In genomic region chr2:227406177-227407031, GRCh38 we compare ENCODE assay signal across 8 cellular contexts. TPM values are rescaled to one million over a fixed set of nuclear protein-coding genes. Genes with fewer than 3 reads are reported as not detected.
DNase-seq lines count a peak whose midpoint lies in the region; ATAC-seq and TF ChIP-seq lines count a peak whose summit lies in the region.

No MANE protein-coding gene starts in this region.

- H3K36me3 ChIP-seq in OCI-LY1 (ENCODE audit: insufficient read depth, low read length): no peaks in the 10 kb centered on the region

- no peaks in the 10 kb centered on the region for H3K79me2 ChIP-seq in OCI-LY1 (ENCODE audit: insufficient read depth, low read length)

- no peaks in the 10 kb centered on the region for H3K9me3 Mint-ChIP-seq in stimulated activated naive B cell treated with anti-CD40 and anti-IgM and Interleukin-4, amounts not matched to agents 10 μg/mL and 1 μg/mL and 100 μg/mL, for 72 hours

- no peaks in the 10 kb centered on the region for H3K4me1 ChIP-seq in OCI-LY1 (ENCODE audit: insufficient read depth, low read length, severe bottlenecking)

- peak overlapping the region in 1 of 2 donors; percentile 36 for H3K4me3 Mint-ChIP-seq in stimulated activated naive B cell treated with anti-CD40 and anti-IgM and Interleukin-4, amounts not matched to agents 10 μg/mL and 1 μg/mL and 100 μg/mL, for 72 hours

- H3K27me3 ChIP-seq in OCI-LY1 (ENCODE audit: insufficient read depth, low read length): no peaks in the 10 kb centered on the region; the same call in 1 of the 2 replicates

- no peak overlapping the region for H3K4me3 ChIP-seq in OCI-LY1 (ENCODE audit: low read depth, low read length, poor library complexity, severe bottlenecking)

- H3K9ac ChIP-seq in OCI-LY1 (ENCODE audit: low read length): no peak overlapping the region

- peaks cover 0 to under 1% of the 10 kb centered on the region in 2 donors for H3K27me3 Mint-ChIP-seq in stimulated activated naive B cell treated with anti-CD40 and anti-IgM and Interleukin-4, amounts not matched to agents 10 μg/mL and 1 μg/mL and 100 μg/mL, for 72 hours

- H3K27ac ChIP-seq in OCI-LY1 (ENCODE audit: low read depth, low read length, poor library complexity, severe bottlenecking): no peak overlapping the region

- peak; percentile 88 for DNase-seq in AG08396 (ENCODE audit: low spot score)
- peak; percentile 96 for DNase-seq in HT-29 (ENCODE audit: low spot score)
- DNase-seq in cerebellar nuclear complex (lab: John Stamatoyannopoulos, UW): peak; percentile 19 to 72
- peak; percentile 98 for DNase-seq in kidney glomerular epithelial cell (lab: John Stamatoyannopoulos, UW)
- DNase-seq in stimulated activated naive B cell treated with anti-CD40 and anti-IgM and Interleukin-4, amounts not matched to agents 10 μg/mL and 1 μg/mL and 100 μg/mL, for 72 hours: no peak

- H3K9me3 ChIP-seq in OCI-LY1 (ENCODE audit: low read length): no peaks in the 10 kb centered on the region

- H3K4me2 ChIP-seq in OCI-LY1 (ENCODE audit: low read length): no peak overlapping the region

- no peak overlapping the region for H2AFZ ChIP-seq in OCI-LY1 (ENCODE audit: low read length)

- H4K20me1 ChIP-seq in OCI-LY1 (ENCODE audit: insufficient read depth, low read length): no peaks in the 10 kb centered on the region

- ATAC-seq in GM18498 (IDR thresholded peaks at IDR 0.05; ENCODE audit: unreplicated experiment) (peak; percentile 39), HG03342 (IDR thresholded peaks at IDR 0.05; ENCODE audit: unreplicated experiment) (no peak)
- ATAC-seq in stimulated activated naive B cell treated with anti-CD40 and anti-IgM and Interleukin-4, amounts not matched to agents 10 μg/mL and 1 μg/mL and 100 μg/mL, for 72 hours (replicated peaks): no peak

- TF ChIP-seq CTCF in OCI-LY1 (IDR thresholded peaks at IDR 0.05; ENCODE audit: low read length): peak; percentile 74

- no peaks in the 10 kb centered on the region for H3K9me2 ChIP-seq in OCI-LY1 (ENCODE audit: low read depth, low read length)

- peaks cover 0 to 6% of the 10 kb centered on the region in 2 donors for H3K36me3 Mint-ChIP-seq in stimulated activated naive B cell treated with anti-CD40 and anti-IgM and Interleukin-4, amounts not matched to agents 10 μg/mL and 1 μg/mL and 100 μg/mL, for 72 hours

- peaks cover 51 to 71% of the 10 kb centered on the region in 2 donors for H3K4me1 Mint-ChIP-seq in stimulated activated naive B cell treated with anti-CD40 and anti-IgM and Interleukin-4, amounts not matched to agents 10 μg/mL and 1 μg/mL and 100 μg/mL, for 72 hours

- no peaks in the 10 kb centered on the region for H3F3A ChIP-seq in OCI-LY1 (ENCODE audit: insufficient read depth, low read length)

- H3K27ac Mint-ChIP-seq in stimulated activated naive B cell treated with anti-CD40 and anti-IgM and Interleukin-4, amounts not matched to agents 10 μg/mL and 1 μg/mL and 100 μg/mL, for 72 hours: peak overlapping the region; percentile 39

RNA-seq across cellular contexts. Expression of gene SCYGR1, which starts 18.7 kb away (rescaled TPM):
- total RNA-seq in HT-29 (2014; rRNA removed; shearing (Covaris generic)): not detected in 2 replicates

RNA-seq across cellular contexts. Expression of gene TM4SF20, which starts 27.3 kb away (rescaled TPM):
- 0.36 TPM in 1 of 2 replicates, not detected in the other for total RNA-seq in HT-29 (2014; rRNA removed; shearing (Covaris generic))
